8 cellular contexts compared by ENCODE assay signal in genomic region chr16:56675685-56676210, GRCh38. TPM values are rescaled to one million over a fixed set of nuclear protein-coding genes. Genes with fewer than 3 reads are reported as not detected.
A peak's percentile ranks its signal among the peaks of the same experiment; 100 is the strongest.
DNase-seq lines count a peak whose midpoint lies in the region; ATAC-seq and TF ChIP-seq lines count a peak whose summit lies in the region.
"Had no signal": no experiment of that assay in that cellular context is flagged by ENCODE, and none has a peak within 500 bp of the region (broad histone marks: within the 10 kb centered on the region; RNA-seq: fewer than 3 reads in every experiment).

No MANE protein-coding gene starts in this region.

- H3K9me3 ChIP-seq in mesenchymal stem cell (ENCODE audit: control insufficient read depth, low read length) (no peaks in the 10 kb centered on the region), PC-9 (ENCODE audit: insufficient read depth, low read depth) (no peaks in the 10 kb centered on the region)

- no peak overlapping the region for H3K14ac ChIP-seq in mesenchymal stem cell (ENCODE audit: low read length in 2 of 2)

- H3K4me1 Mint-ChIP-seq in T-helper 2 cell treated with Interferon-gamma antibody and Interleukin-4, amounts not matched to agents 5 μg/mL and 100 μg/mL, for 36 hours (ENCODE audit: low read depth) = peaks cover 18% of the 10 kb centered on the region

- CTCF ChIA-PET in PC-9 (lab: Charles Lee) = no interaction called here

- no peaks in the 10 kb centered on the region for H3K79me2 ChIP-seq in PC-9 (ENCODE audit: low read depth)

- H3K36me3 ChIP-seq in mesenchymal stem cell (ENCODE audit: control insufficient read depth in 1 of 2, insufficient read depth in 2 of 2, low read depth in 1 of 2, low read length in 2 of 2) (no peaks in the 10 kb centered on the region), PC-9 (ENCODE audit: low read depth) (no peaks in the 10 kb centered on the region)

- peaks cover 24% of the 10 kb centered on the region for H3K27me3 Mint-ChIP-seq in T-helper 2 cell treated with Interferon-gamma antibody and Interleukin-4, amounts not matched to agents 5 μg/mL and 100 μg/mL, for 36 hours (ENCODE audit: low read depth)

- peaks cover 21% of the 10 kb centered on the region for H3F3A ChIP-seq in PC-9 (ENCODE audit: insufficient read depth, low read depth)

- H3K36me3 Mint-ChIP-seq in T-helper 2 cell treated with Interferon-gamma antibody and Interleukin-4, amounts not matched to agents 5 μg/mL and 100 μg/mL, for 36 hours (ENCODE audit: low read depth) = no peaks in the 10 kb centered on the region

- no peaks in the 10 kb centered on the region for H3K79me1 ChIP-seq in mesenchymal stem cell (replicated peaks; ENCODE audit: low read length, poor library complexity, severe bottlenecking)

- H4K20me1 ChIP-seq in PC-9 (ENCODE audit: insufficient read depth) = no peaks in the 10 kb centered on the region

- no peaks in the 10 kb centered on the region for H3K9me3 Mint-ChIP-seq in T-helper 2 cell treated with Interferon-gamma antibody and Interleukin-4, amounts not matched to agents 5 μg/mL and 100 μg/mL, for 36 hours

- no peaks in the 10 kb centered on the region for H3K9me2 ChIP-seq in PC-9 (ENCODE audit: insufficient read depth)

- DNase-seq in T-helper 2 cell treated with Interferon-gamma antibody and Interleukin-4, amounts not matched to agents 5 μg/mL and 100 μg/mL, for 36 hours (ENCODE audit: low spot score) = peak; percentile 37
- peak; percentile 71 for DNase-seq in activated naive CD4-positive, alpha-beta T cell treated with anti-CD3 and anti-CD28 coated beads, Interleukin-2, amount 50 U/mL, for 16 hours
- DNase-seq in mesenchymal stem cell (no peak), NCI-H82 treated with DMSO at 0.1 percent for 48 hours (lab: John Stamatoyannopoulos, UW; ENCODE audit: unreplicated experiment) (no peak), PC-9 (no peak)
- DNase-seq in stimulated activated naive CD4-positive, alpha-beta T cell treated with Interleukin-2 at 50 U/mL for 16 hours (lab: John Stamatoyannopoulos, UW) = peak; percentile 52

- ATAC-seq in HG02588 (IDR thresholded peaks at IDR 0.05; ENCODE audit: unreplicated experiment) = no peak

- no peak overlapping the region for H3K9ac ChIP-seq in mesenchymal stem cell (ENCODE audit: low read length)

- no peak overlapping the region for H3K4ac ChIP-seq in mesenchymal stem cell (ENCODE audit: low read depth in 1 of 2, low read length in 2 of 2)

- no peak overlapping the region for H2BK5ac ChIP-seq in mesenchymal stem cell (ENCODE audit: low read depth, low read length, poor library complexity, severe bottlenecking)

- no peak overlapping the region for H2BK15ac ChIP-seq in mesenchymal stem cell (ENCODE audit: low read depth, poor library complexity, severe bottlenecking)

- H2AFZ ChIP-seq in mesenchymal stem cell (ENCODE audit: low read depth, low read length) = no peak overlapping the region
- H2AFZ ChIP-seq in PC-9 = no peak overlapping the region

- no peak overlapping the region for H3K27ac Mint-ChIP-seq in T-helper 2 cell treated with Interferon-gamma antibody and Interleukin-4, amounts not matched to agents 5 μg/mL and 100 μg/mL, for 36 hours

- H3K4me1 ChIP-seq in mesenchymal stem cell (ENCODE audit: control insufficient read depth, insufficient read depth, low read depth, low read length) (peaks cover 7% of the 10 kb centered on the region), PC-9 (replicated peaks; ENCODE audit: insufficient read depth) (peaks cover 14% of the 10 kb centered on the region)

- peak overlapping the region; percentile 74 for H3K4me3 Mint-ChIP-seq in T-helper 2 cell treated with Interferon-gamma antibody and Interleukin-4, amounts not matched to agents 5 μg/mL and 100 μg/mL, for 36 hours

- peak overlapping the region in 1 of 2 experiments; percentile 24 for H3K4me3 ChIP-seq in mesenchymal stem cell (ENCODE audit: insufficient read depth in 1 of 2, low read depth in 1 of 2, low read length in 2 of 2)
- H3K4me3 ChIP-seq in PC-9 = no peak overlapping the region

- POLR2A ChIA-PET in PC-9 (lab: Charles Lee; ENCODE audit: unreplicated experiment) = no interaction called here

- no peak overlapping the region for H4K91ac ChIP-seq in mesenchymal stem cell (ENCODE audit: low read length)

- no peak for TF ChIP-seq CTCF in PC-9 (conservative IDR thresholded peaks at IDR 0.05)

- H4K8ac ChIP-seq in mesenchymal stem cell (ENCODE audit: low read length) = no peak overlapping the region

- BruUV-seq in PC-9 (replicated peaks; lab: Mats Ljungman, UMichigan) = no TSS peak

- under 1% methylated on average over 26 of the region's 32 CpGs for WGBS in mesenchymal stem cell

- H3K27ac ChIP-seq in mesenchymal stem cell (ENCODE audit: low read length, poor library complexity, severe bottlenecking) = no peak overlapping the region
- no peak overlapping the region for H3K27ac ChIP-seq in PC-9

- H3K18ac ChIP-seq in mesenchymal stem cell (ENCODE audit: low read depth in 1 of 2, low read length in 2 of 2) = no peak overlapping the region

- intact Hi-C loops in PC-9 (cut with micrococcal nuclease; ENCODE audit: unreplicated experiment) = no loop called here

- H2AK5ac ChIP-seq in mesenchymal stem cell (ENCODE audit: low read length, severe bottlenecking) = no peak overlapping the region

- no peak overlapping the region for H2BK120ac ChIP-seq in mesenchymal stem cell (ENCODE audit: low read depth, low read length)

- H3K27me3 ChIP-seq in mesenchymal stem cell (ENCODE audit: control insufficient read depth in 1 of 2, insufficient read depth in 1 of 2, low read length in 2 of 2) = peaks cover 14 to 46% of the 10 kb centered on the region in 2 experiments
- H3K27me3 ChIP-seq in PC-9 (ENCODE audit: insufficient read depth, low read depth) = no peaks in the 10 kb centered on the region

- no peak overlapping the region for H2BK12ac ChIP-seq in mesenchymal stem cell (ENCODE audit: low read length in 2 of 2)

- H3K23ac ChIP-seq in mesenchymal stem cell (ENCODE audit: low read length in 2 of 2) = no peak overlapping the region

- H3K4me2 ChIP-seq in mesenchymal stem cell (ENCODE audit: low read length, poor library complexity, severe bottlenecking) (peak overlapping the region; percentile 24), PC-9 (no peak overlapping the region)

RNA-seq across cellular contexts. Expression of gene MT1H, which starts 6.1 kb away (rescaled TPM):
- polyA plus RNA-seq in mesenchymal stem cell (2013, experiment 1 of 2) = not detected
- not detected for polyA plus RNA-seq in mesenchymal stem cell (2013, experiment 2 of 2)
- total RNA-seq in PC-9 (2021) = not detected in 2 replicates

RNA-seq across cellular contexts. Expression of gene MT1X, which starts 6.5 kb away (rescaled TPM):
- polyA plus RNA-seq in mesenchymal stem cell (2013, experiment 1 of 2) = 11.0 TPM
- polyA plus RNA-seq in mesenchymal stem cell (2013, experiment 2 of 2) = 11.0 TPM
- total RNA-seq in PC-9 (2021) = 18.9 and 41.2 TPM in 2 replicates

RNA-seq across cellular contexts. Expression of gene MT1G, which starts 7.9 kb away (rescaled TPM):
- polyA plus RNA-seq in mesenchymal stem cell (2013, experiment 1 of 2) = not detected
- polyA plus RNA-seq in mesenchymal stem cell (2013, experiment 2 of 2) = not detected
- total RNA-seq in PC-9 (2021) = not detected in 2 replicates

RNA-seq across cellular contexts. Expression of gene MT1F, which starts 18.0 kb away (rescaled TPM):
- not detected for polyA plus RNA-seq in mesenchymal stem cell (2013, experiment 1 of 2)
- polyA plus RNA-seq in mesenchymal stem cell (2013, experiment 2 of 2) = not detected
- 4.0 and 10.3 TPM in 2 replicates for total RNA-seq in PC-9 (2021)

RNA-seq across cellular contexts. Expression of gene MT1B, which starts 24.1 kb away (rescaled TPM):
- not detected for polyA plus RNA-seq in mesenchymal stem cell (2013, experiment 1 of 2)
- polyA plus RNA-seq in mesenchymal stem cell (2013, experiment 2 of 2) = not detected
- not detected in 2 replicates for total RNA-seq in PC-9 (2021)
- total RNA-seq: T-helper 1 cell treated with Interleukin-12 subunit alpha and Interleukin-12 subunit beta and Interleukin-4 antibody, amounts not matched to agents 30 ng/mL and 1 ng/mL, for 36 hours had no signal

Comparison
In these comparisons a context has a peak if more than half of its experiments do, and no peak if none do; other contexts are left out.
1. DNase-seq: peak in T-helper 2 cell treated with Interferon-gamma antibody and Interleukin-4, amounts not matched to agents 5 μg/mL and 100 μg/mL, for 36 hours (single experiment), activated naive CD4-positive, alpha-beta T cell treated with anti-CD3 and anti-CD28 coated beads, Interleukin-2, amount 50 U/mL, for 16 hours (single experiment) and stimulated activated naive CD4-positive, alpha-beta T cell treated with Interleukin-2 at 50 U/mL for 16 hours (single experiment); none in mesenchymal stem cell (single experiment), NCI-H82 treated with DMSO at 0.1 percent for 48 hours (single experiment) and PC-9 (0 of 2).